8 cellular contexts compared by ENCODE assay signal in genomic region chr15:51267714-51268105, GRCh38.
A peak's percentile ranks its signal among the peaks of the same experiment; 100 is the strongest.
DNase-seq lines count a peak whose midpoint lies in the region; ATAC-seq and TF ChIP-seq lines count a peak whose summit lies in the region.

No MANE protein-coding gene starts in this region.

- no peak overlapping the region for H3K27ac ChIP-seq in muscle layer of colon (ENCODE audit: low read depth, low read length)
- no peak overlapping the region for H3K27ac ChIP-seq in Karpas-422 (ENCODE audit: low read length)

- peaks cover 7% of the 10 kb centered on the region for H3K4me1 Mint-ChIP-seq in endothelial cell (ENCODE audit: unreplicated experiment)

- H3K27ac Mint-ChIP-seq in endothelial cell (ENCODE audit: unreplicated experiment) = no peak overlapping the region

- H3K9me3 Mint-ChIP-seq in endothelial cell (ENCODE audit: unreplicated experiment) = no peaks in the 10 kb centered on the region

- H3K9me2 ChIP-seq in Karpas-422 (replicated peaks; ENCODE audit: insufficient read depth, low read length) = no peaks in the 10 kb centered on the region

- no peak overlapping the region for H3K4me2 ChIP-seq in Karpas-422 (ENCODE audit: low read depth, low read length, poor library complexity, severe bottlenecking)

- peak overlapping the region; percentile 40 for H3K4me3 ChIP-seq in LNCaP clone FGC (ENCODE audit: low read depth, low read length)
- H3K4me3 ChIP-seq in muscle layer of colon (ENCODE audit: low read depth in 1 of 2, low read length in 2 of 2) = peak overlapping the region; percentile 28 to 59
- no peak overlapping the region for H3K4me3 ChIP-seq in Karpas-422 (ENCODE audit: low read length)

- H4K20me1 ChIP-seq in Karpas-422 (ENCODE audit: insufficient read depth, low read depth, low read length) = no peaks in the 10 kb centered on the region

- H3K36me3 ChIP-seq in muscle layer of colon (ENCODE audit: insufficient read depth, low read length) (no peaks in the 10 kb centered on the region), Karpas-422 (ENCODE audit: insufficient read depth, low read length) (no peaks in the 10 kb centered on the region)

- DNase-seq in ACHN = peak; percentile 9
- no peak for DNase-seq in LNCaP clone FGC (ENCODE audit: low read depth)
- peak; percentile 18 for DNase-seq in endothelial cell (ENCODE audit: low spot score)
- no peak for DNase-seq in ureter (ENCODE audit: low spot score)
- no peak for DNase-seq in Karpas-422

- H3K4me3 Mint-ChIP-seq in endothelial cell (ENCODE audit: unreplicated experiment) = peak overlapping the region; percentile 16

- TF ChIP-seq CTCF in LNCaP clone FGC (IDR thresholded peaks at IDR 0.05; ENCODE audit: control insufficient read depth, extremely low read depth, insufficient read depth) (no peak), endothelial cell (IDR thresholded peaks at IDR 0.05; ENCODE audit: unreplicated experiment) (no peak)

- in situ Hi-C loops in ACHN (cut with HindIII; ENCODE audit: low pct_ligation_motif_present, low pct_unique_long_range_greater_than_20kb, low sequenced_read_pairs) = no loop called here

- H3K27me3 ChIP-seq in muscle layer of colon (ENCODE audit: control insufficient read depth in 1 of 2, insufficient read depth in 2 of 2, low read length in 2 of 2) (peaks cover 11 to 12% of the 10 kb centered on the region in 2 donors), Karpas-422 (ENCODE audit: low read length) (no peaks in the 10 kb centered on the region)

- no peak overlapping the region for H3K9ac ChIP-seq in muscle layer of colon (ENCODE audit: low read length)
- no peak overlapping the region for H3K9ac ChIP-seq in Karpas-422 (ENCODE audit: low read length)

- no peaks in the 10 kb centered on the region for H3K4me1 ChIP-seq in muscle layer of colon (ENCODE audit: insufficient read depth, low read length)
- H3K4me1 ChIP-seq in Karpas-422 (ENCODE audit: low read length) = no peaks in the 10 kb centered on the region

- peaks cover 8% of the 10 kb centered on the region for H3K27me3 Mint-ChIP-seq in endothelial cell (ENCODE audit: unreplicated experiment)

- H2AFZ ChIP-seq in Karpas-422 (ENCODE audit: low read length) = no peak overlapping the region

- H3K9me3 ChIP-seq in muscle layer of colon (ENCODE audit: low read length) = no peaks in the 10 kb centered on the region
- no peaks in the 10 kb centered on the region for H3K9me3 ChIP-seq in Karpas-422 (ENCODE audit: low read length)

- H3K36me3 Mint-ChIP-seq in endothelial cell (ENCODE audit: low read depth, unreplicated experiment) = no peaks in the 10 kb centered on the region

- ATAC-seq in HG03196 (IDR thresholded peaks at IDR 0.05; ENCODE audit: unreplicated experiment) (no peak), HG02571 (IDR thresholded peaks at IDR 0.05; ENCODE audit: unreplicated experiment) (no peak)

- no peaks in the 10 kb centered on the region for H3K79me2 ChIP-seq in Karpas-422 (ENCODE audit: low read length)

Comparison
In these comparisons a context has a peak if more than half of its experiments do, and no peak if none do; other contexts are left out.
1. DNase-seq: peak in ACHN (single experiment) and endothelial cell (single experiment); none in LNCaP clone FGC (single experiment), ureter (single experiment) and Karpas-422 (single experiment).